Comparison of ENCODE assay signal across 31 cellular contexts in the genomic region with DNA sequence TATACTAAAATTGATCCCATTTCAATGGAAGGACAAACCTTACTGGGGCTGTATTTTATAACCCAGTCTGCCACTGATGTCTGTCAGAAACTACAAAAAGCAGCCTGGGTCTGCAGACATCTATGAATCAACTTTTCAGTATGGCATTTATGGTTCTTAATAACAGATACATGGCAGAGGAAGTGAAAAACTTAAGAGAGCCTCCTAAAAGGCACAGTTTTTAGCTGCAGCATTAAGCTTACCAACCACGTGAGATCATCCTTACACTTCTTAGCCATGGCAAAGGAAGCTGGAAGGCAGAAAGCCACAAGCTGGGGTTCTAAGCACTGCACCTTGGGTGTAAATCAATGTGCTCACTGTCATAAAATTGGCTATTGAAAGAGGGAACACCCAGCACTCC.
DNase-seq lines count a peak whose midpoint lies in the region; ATAC-seq and TF ChIP-seq lines count a peak whose summit lies in the region.
"Had no signal": no experiment of that assay in that cellular context is flagged by ENCODE, and none has a peak within 500 bp of the region (broad histone marks: within the 10 kb centered on the region; RNA-seq: fewer than 3 reads in every experiment).

No MANE protein-coding gene starts in this region.

- no peak overlapping the region for H3K4me3 ChIP-seq in tibial artery
- H3K4me3 ChIP-seq: GM12878, GM23248, PC-9, tibial nerve had no signal

- no peak for TF ChIP-seq CTCF in tibial artery (IDR thresholded peaks at IDR 0.05)

- no peaks in the 10 kb centered on the region for H3K27me3 ChIP-seq in tibial artery
- H3K27me3 ChIP-seq: tibial nerve had no signal

- no peaks in the 10 kb centered on the region for H3K4me1 ChIP-seq in tibial artery
- H3K4me1 ChIP-seq: tibial nerve had no signal

- no peak overlapping the region for H3K4me3 Mint-ChIP-seq in activated naive CD8-positive, alpha-beta T cell treated with anti-CD3 and anti-CD28 coated beads, Interleukin-2, amount 50 U/mL, for 24 hours
- H3K4me3 Mint-ChIP-seq: activated T-cell treated with anti-CD3 and anti-CD28 coated beads, Interleukin-2, amount 50 U/mL, for 72 hours; B cell; CD4-positive, alpha-beta memory T cell; effector memory CD8-positive, alpha-beta T cell; memory B cell; nephron progenitor cell; T-helper 17 cell had no signal

- no peaks in the 10 kb centered on the region for H3K27me3 Mint-ChIP-seq in activated naive CD8-positive, alpha-beta T cell treated with anti-CD3 and anti-CD28 coated beads, Interleukin-2, amount 50 U/mL, for 24 hours
- H3K27me3 Mint-ChIP-seq: B cell; CD4-positive, alpha-beta memory T cell; effector memory CD8-positive, alpha-beta T cell; memory B cell had no signal

- no peaks in the 10 kb centered on the region for H3K9me3 ChIP-seq in tibial artery
- H3K9me3 ChIP-seq: tibial nerve had no signal

- no peaks in the 10 kb centered on the region for H3K4me1 Mint-ChIP-seq in activated naive CD8-positive, alpha-beta T cell treated with anti-CD3 and anti-CD28 coated beads, Interleukin-2, amount 50 U/mL, for 24 hours
- H3K4me1 Mint-ChIP-seq: B cell; CD4-positive, alpha-beta memory T cell; memory B cell; nephron progenitor cell; T-helper 17 cell had no signal

- no peak overlapping the region for H3K27ac Mint-ChIP-seq in activated naive CD8-positive, alpha-beta T cell treated with anti-CD3 and anti-CD28 coated beads, Interleukin-2, amount 50 U/mL, for 24 hours
- H3K27ac Mint-ChIP-seq: activated T-cell treated with anti-CD3 and anti-CD28 coated beads, Interleukin-2, amount 50 U/mL, for 72 hours; B cell; CD4-positive, alpha-beta memory T cell; effector memory CD8-positive, alpha-beta T cell; memory B cell; nephron progenitor cell; T-helper 17 cell had no signal

- no peaks in the 10 kb centered on the region for H3K36me3 ChIP-seq in tibial artery
- H3K36me3 ChIP-seq: tibial nerve had no signal

- ATAC-seq in GM18499 (IDR thresholded peaks at IDR 0.05; ENCODE audit: insufficient read depth, unreplicated experiment): peak; percentile 83
- peak; percentile 80 for ATAC-seq in GM19438 (IDR thresholded peaks at IDR 0.05; ENCODE audit: low read depth, unreplicated experiment)
- peak; percentile 71 for ATAC-seq in HG02884 (IDR thresholded peaks at IDR 0.05; ENCODE audit: unreplicated experiment)
- peak; percentile 51 for ATAC-seq in HG03378 (IDR thresholded peaks at IDR 0.05; ENCODE audit: unreplicated experiment)
- ATAC-seq in activated naive CD8-positive, alpha-beta T cell treated with anti-CD3 and anti-CD28 coated beads, Interleukin-2, amount 50 U/mL, for 24 hours: no peak
- ATAC-seq: activated CD4-positive, CD25-positive, alpha-beta regulatory T cell treated with anti-CD3 and anti-CD28 coated beads, Interleukin-2, amount 50 U/mL, for 24 hours; activated T-cell treated with anti-CD3 and anti-CD28 coated beads, Interleukin-2, amount 50 U/mL, for 72 hours; effector memory CD8-positive, alpha-beta T cell; GM12878; left lobe of liver; T-helper 17 cell had no signal

- no peak overlapping the region for H3K27ac ChIP-seq in tibial artery
- H3K27ac ChIP-seq: GM23248, HL-60, PC-9, tibial nerve had no signal

- no peak for DNase-seq in activated naive CD8-positive, alpha-beta T cell treated with anti-CD3 and anti-CD28 coated beads, Interleukin-2, amount 50 U/mL, for 24 hours
- DNase-seq in tibial artery (no peak), HCEC 1CT (no peak)
- no peak for DNase-seq in effector CD8-positive, alpha-beta T cell (lab: John Stamatoyannopoulos, UW)
- DNase-seq: activated CD4-positive, alpha-beta T cell treated with anti-CD3 and anti-CD28 coated beads, Interleukin-2, amount 50 U/mL, for 4 hours; activated naive CD4-positive, alpha-beta T cell; activated T-cell treated with anti-CD3 and anti-CD28 coated beads, Interleukin-2, amount 50 U/mL, for 72 hours; caudate nucleus; CD4-positive, alpha-beta memory T cell; cortex of kidney; effector memory CD8-positive, alpha-beta T cell; GM23248; KBM-7; NCI-H2029; NCI-H2227 treated with DMSO at 0.1 percent for 48 hours; NCI-H69; nephron progenitor cell; PC-9; stimulated activated CD4-positive, alpha-beta T cell treated with anti-CD3 and anti-CD28 coated beads, Interleukin-4, amount 100 ng/mL, for 1 hour; T-helper 17 cell had no signal

- H3K9me3 Mint-ChIP-seq in activated naive CD8-positive, alpha-beta T cell treated with anti-CD3 and anti-CD28 coated beads, Interleukin-2, amount 50 U/mL, for 24 hours: no peaks in the 10 kb centered on the region
- H3K9me3 Mint-ChIP-seq: activated T-cell treated with anti-CD3 and anti-CD28 coated beads, Interleukin-2, amount 50 U/mL, for 72 hours; CD4-positive, alpha-beta memory T cell; memory B cell; nephron progenitor cell had no signal

- intact Hi-C loops in tibial artery (cut with DNase I; ENCODE audit: low total_unique reads): no loop called here

- no peaks in the 10 kb centered on the region for H3K36me3 Mint-ChIP-seq in activated naive CD8-positive, alpha-beta T cell treated with anti-CD3 and anti-CD28 coated beads, Interleukin-2, amount 50 U/mL, for 24 hours (ENCODE audit: low read depth)
- H3K36me3 Mint-ChIP-seq: CD4-positive, alpha-beta memory T cell; memory B cell had no signal
